Comparison of ENCODE assay signal across 8 cellular contexts in genomic region chr1:155084722-155085503, GRCh38. TPM values are rescaled to one million over a fixed set of nuclear protein-coding genes. Genes with fewer than 3 reads are reported as not detected.
A peak's percentile ranks its signal among the peaks of the same experiment; 100 is the strongest.
DNase-seq lines count a peak whose midpoint lies in the region; ATAC-seq and TF ChIP-seq lines count a peak whose summit lies in the region.

No MANE protein-coding gene starts in this region.

- H3K36me3 Mint-ChIP-seq in naive B cell = peaks cover 0 to 8% of the 10 kb centered on the region in 2 donors
- H3K36me3 Mint-ChIP-seq in stimulated activated effector memory CD8-positive, alpha-beta T cell treated with anti-CD3 and anti-CD28 coated beads, Interleukin-12 subunit alpha, Interleukin-12 subunit beta, amount 100 ng/mL, for 72 hours = peaks cover 14% of the 10 kb centered on the region

- H3K79me2 ChIP-seq in GM23248 (ENCODE audit: insufficient read depth) (no peaks in the 10 kb centered on the region), Karpas-422 (ENCODE audit: low read length) (no peaks in the 10 kb centered on the region)

- 3% methylated on average over 47 to 51 of the region's 67 CpGs for WGBS in GM23248 (ENCODE audit: low coverage in 1 of 2, low lambda C conversion rate in 2 of 2, missing lambda C conversion rate in 2 of 2), 2 experiments

- peaks cover 27 to 39% (median 38%) of the 10 kb centered on the region in 3 donors for H3K27me3 Mint-ChIP-seq in naive B cell

- H3K9ac ChIP-seq in GM23248 (peak overlapping the region; percentile 71), Karpas-422 (ENCODE audit: low read length) (peak overlapping the region; percentile 73)

- H4K20me1 ChIP-seq in GM23248 (ENCODE audit: insufficient read depth) (no peaks in the 10 kb centered on the region), Karpas-422 (ENCODE audit: insufficient read depth, low read depth, low read length) (no peaks in the 10 kb centered on the region)

- DNase-seq in Daoy (ENCODE audit: low read depth) (peak; percentile 97), GM23248 (peak; percentile 95), Karpas-422 (peak; percentile 97), Peyer's patch (peak; percentile 97), activated T-helper 1 cell treated with Interleukin-2 at 50 U/mL for 16 hours (ENCODE audit: low read depth) (peak; percentile 81), fibroblast of gingiva (ENCODE audit: low read depth) (peak; percentile 88), naive B cell (peak; percentile 94)
- peak; percentile 92 to 96 for DNase-seq in stimulated activated effector memory CD8-positive, alpha-beta T cell treated with anti-CD3 and anti-CD28 coated beads, Interleukin-12 subunit alpha, Interleukin-12 subunit beta, amount 100 ng/mL, for 72 hours (ENCODE audit: low spot score in 2 of 2)

- H3K9me3 ChIP-seq in GM23248 (ENCODE audit: low read depth) = no peaks in the 10 kb centered on the region
- H3K9me3 ChIP-seq in Karpas-422 (ENCODE audit: low read length) = no peaks in the 10 kb centered on the region
- H3K9me3 ChIP-seq in Peyer's patch = no peaks in the 10 kb centered on the region

- H3K9me3 Mint-ChIP-seq in naive B cell = peaks cover 0 to 3% (median 0%) of the 10 kb centered on the region in 7 donors
- no peaks in the 10 kb centered on the region for H3K9me3 Mint-ChIP-seq in stimulated activated effector memory CD8-positive, alpha-beta T cell treated with anti-CD3 and anti-CD28 coated beads, Interleukin-12 subunit alpha, Interleukin-12 subunit beta, amount 100 ng/mL, for 72 hours

- H3K4me3 ChIP-seq in GM23248 = peak overlapping the region; percentile 84
- peak overlapping the region; percentile 67 for H3K4me3 ChIP-seq in Karpas-422 (ENCODE audit: low read length)
- H3K4me3 ChIP-seq in Peyer's patch = peak overlapping the region; percentile 61 to 75 (median 62)

- peak; percentile 87 to 99 (median 98) for TF ChIP-seq CTCF in Peyer's patch (IDR thresholded peaks at IDR 0.05)

- H3K36me3 ChIP-seq in GM23248 (ENCODE audit: low read depth) (no peaks in the 10 kb centered on the region), Karpas-422 (ENCODE audit: insufficient read depth, low read length) (no peaks in the 10 kb centered on the region), Peyer's patch (no peaks in the 10 kb centered on the region)

- H3K27ac Mint-ChIP-seq in naive B cell = peak overlapping the region; percentile 89 to 98 (median 96)
- H3K27ac Mint-ChIP-seq in stimulated activated effector memory CD8-positive, alpha-beta T cell treated with anti-CD3 and anti-CD28 coated beads, Interleukin-12 subunit alpha, Interleukin-12 subunit beta, amount 100 ng/mL, for 72 hours = peak overlapping the region; percentile 91

- peaks cover 49 to 55% (median 51%) of the 10 kb centered on the region in 3 donors for H3K4me1 Mint-ChIP-seq in naive B cell
- H3K4me1 Mint-ChIP-seq in stimulated activated effector memory CD8-positive, alpha-beta T cell treated with anti-CD3 and anti-CD28 coated beads, Interleukin-12 subunit alpha, Interleukin-12 subunit beta, amount 100 ng/mL, for 72 hours = peaks cover 51% of the 10 kb centered on the region

- H3F3A ChIP-seq in GM23248 (ENCODE audit: insufficient read depth) = peaks cover 7% of the 10 kb centered on the region; the same call in 1 of the 2 replicates

- H3K4me3 Mint-ChIP-seq in naive B cell = peak overlapping the region; percentile 83 to 97 (median 96)
- H3K4me3 Mint-ChIP-seq in stimulated activated effector memory CD8-positive, alpha-beta T cell treated with anti-CD3 and anti-CD28 coated beads, Interleukin-12 subunit alpha, Interleukin-12 subunit beta, amount 100 ng/mL, for 72 hours = peak overlapping the region; percentile 95

- peak overlapping the region; percentile 64 for H3K4me2 ChIP-seq in GM23248 (ENCODE audit: unreplicated experiment)
- peak overlapping the region; percentile 92 for H3K4me2 ChIP-seq in Karpas-422 (ENCODE audit: low read depth, low read length, poor library complexity, severe bottlenecking)

- ATAC-seq in naive B cell (ENCODE audit: low read depth in 2 of 2) = peak; percentile 75 to 76
- peak; percentile 89 for ATAC-seq in stimulated activated effector memory CD8-positive, alpha-beta T cell treated with anti-CD3 and anti-CD28 coated beads, Interleukin-12 subunit alpha, Interleukin-12 subunit beta, amount 100 ng/mL, for 72 hours

- H3K27ac ChIP-seq in GM23248 (peak overlapping the region; percentile 52), Karpas-422 (ENCODE audit: low read length) (peak overlapping the region; percentile 70), Peyer's patch (peak overlapping the region; percentile 81 to 93 (median 90))

- peak; percentile 46 to 72 for TF ChIP-seq POLR2A in Peyer's patch (IDR thresholded peaks at IDR 0.05)

- no peaks in the 10 kb centered on the region for H3K9me2 ChIP-seq in GM23248 (ENCODE audit: insufficient read depth)
- no peaks in the 10 kb centered on the region for H3K9me2 ChIP-seq in Karpas-422 (replicated peaks; ENCODE audit: insufficient read depth, low read length)

- H3K27me3 ChIP-seq in GM23248 (replicated peaks; ENCODE audit: insufficient read depth) (peaks cover 41% of the 10 kb centered on the region), Karpas-422 (ENCODE audit: low read length) (no peaks in the 10 kb centered on the region), Peyer's patch (peaks cover 0 to 37% of the 10 kb centered on the region in 2 donors)

- H2AFZ ChIP-seq in GM23248 (peak overlapping the region; percentile 94), Karpas-422 (ENCODE audit: low read length) (peak overlapping the region; percentile 41; the same call in 1 of the 2 replicates)

- in situ Hi-C loops in GM23248 (cut with MboI) = no loop called here

- H3K4me1 ChIP-seq in GM23248 (ENCODE audit: insufficient read depth) = no peaks in the 10 kb centered on the region
- H3K4me1 ChIP-seq in Karpas-422 (ENCODE audit: low read length) = peaks cover 62% of the 10 kb centered on the region
- peaks cover 13 to 59% (median 39%) of the 10 kb centered on the region in 4 donors for H3K4me1 ChIP-seq in Peyer's patch

RNA-seq across cellular contexts. Expression of gene EFNA3, which starts 6.3 kb away (rescaled TPM):
- total RNA-seq in Daoy (2014; rRNA removed; shearing (Covaris generic)) = 1.1 and 2.4 TPM in 2 replicates
- 1.4 and 3.0 TPM in 2 replicates for total RNA-seq in GM23248 (2014; rRNA removed; shearing (Covaris generic))
- polyA plus RNA-seq in GM23248 (2016; fragmentation: Nextera tagmentation; extraction: Ambion mirVana) (2.5 and 2.7 TPM in 2 replicates), naive B cell (ENCODE audit: low read depth in 6 of 6) (1 to 10 TPM in 3 of 6 donors, under 1 TPM in 2, not detected in 1; 0.54 to 2.9 (median 2.1) TPM)
- 12.2 and 15.7 TPM in 2 replicates for total RNA-seq in Karpas-422 (2014; rRNA removed; shearing (Covaris generic); ENCODE audit: low replicate concordance)
- 1 to 10 TPM; 2.3 to 8.7 (median 5.3) TPM for total RNA-seq in Peyer's patch

RNA-seq across cellular contexts. Expression of gene EFNA4, which starts 21.4 kb away (rescaled TPM):
- total RNA-seq in Daoy (2014; rRNA removed; shearing (Covaris generic)) = 10.6 and 16.7 TPM in 2 replicates
- total RNA-seq in GM23248 (2014; rRNA removed; shearing (Covaris generic)) = 2.4 and 5.5 TPM in 2 replicates
- 4.4 and 4.6 TPM in 2 replicates for polyA plus RNA-seq in GM23248 (2016; fragmentation: Nextera tagmentation; extraction: Ambion mirVana)
- total RNA-seq in Karpas-422 (2014; rRNA removed; shearing (Covaris generic); ENCODE audit: low replicate concordance) = 10.4 and 14.5 TPM in 2 replicates
- 10 to 100 TPM in 3 of 4 donors, 1 to 10 TPM in 1; 2.5 to 39.6 (median 18.2) TPM for total RNA-seq in Peyer's patch
- 1 to 10 TPM in 5 of 6 donors, not detected in 1; 2.6 to 6.0 (median 3.3) TPM for polyA plus RNA-seq in naive B cell (ENCODE audit: low read depth in 6 of 6)

RNA-seq across cellular contexts. Expression of gene ADAM15, which starts 33.8 kb away (rescaled TPM):
- total RNA-seq in Daoy (2014; rRNA removed; shearing (Covaris generic)) = 44.5 and 46.2 TPM in 2 replicates
- 85.6 and 109 TPM in 2 replicates for total RNA-seq in GM23248 (2014; rRNA removed; shearing (Covaris generic))
- polyA plus RNA-seq in GM23248 (2016; fragmentation: Nextera tagmentation; extraction: Ambion mirVana) (73.0 and 80.4 TPM in 2 replicates), naive B cell (ENCODE audit: low read depth in 6 of 6) (1 to 10 TPM; 2.8 to 8.8 (median 7.0) TPM)
- 33.6 and 50.0 TPM in 2 replicates for total RNA-seq in Karpas-422 (2014; rRNA removed; shearing (Covaris generic); ENCODE audit: low replicate concordance)
- 100 to 1,000 TPM; 111 to 191 (median 126) TPM for total RNA-seq in Peyer's patch

RNA-seq across cellular contexts. Expression of gene EFNA1, which starts 42.8 kb away (rescaled TPM):
- 24.6 and 34.5 TPM in 2 replicates for total RNA-seq in Daoy (2014; rRNA removed; shearing (Covaris generic))
- not detected in 2 replicates for total RNA-seq in GM23248 (2014; rRNA removed; shearing (Covaris generic))
- not detected in 2 replicates for polyA plus RNA-seq in GM23248 (2016; fragmentation: Nextera tagmentation; extraction: Ambion mirVana)
- total RNA-seq in Karpas-422 (2014; rRNA removed; shearing (Covaris generic); ENCODE audit: low replicate concordance) = not detected in 2 replicates
- total RNA-seq in Peyer's patch = 100 to 1,000 TPM in 3 of 4 donors, 10 to 100 TPM in 1; 13.2 to 166 (median 145) TPM
- under 1 TPM in 3 of 6 donors, not detected in 3; 0.18 to 0.82 (median 0.56) TPM for polyA plus RNA-seq in naive B cell (ENCODE audit: low read depth in 6 of 6)

RNA-seq across cellular contexts. Expression of gene SLC50A1, which starts 50.7 kb away (rescaled TPM):
- 14.9 and 28.7 TPM in 2 replicates for total RNA-seq in Daoy (2014; rRNA removed; shearing (Covaris generic))
- total RNA-seq in GM23248 (2014; rRNA removed; shearing (Covaris generic)) = 33.4 and 34.1 TPM in 2 replicates
- polyA plus RNA-seq in GM23248 (2016; fragmentation: Nextera tagmentation; extraction: Ambion mirVana) (55.1 and 58.3 TPM in 2 replicates), naive B cell (ENCODE audit: low read depth in 6 of 6) (100 to 1,000 TPM; 152 to 273 (median 201) TPM)
- total RNA-seq in Karpas-422 (2014; rRNA removed; shearing (Covaris generic); ENCODE audit: low replicate concordance) = 47.8 and 56.5 TPM in 2 replicates
- total RNA-seq in Peyer's patch = 10 to 100 TPM; 42.5 to 83.3 (median 46.7) TPM

Comparison
In these comparisons a context has a peak if more than half of its experiments do, and no peak if none do; other contexts are left out.
1. Peak in every context shown above with its lines: DNase-seq, ATAC-seq, H3K4me3 ChIP-seq and H3K27ac ChIP-seq.